8 cellular contexts compared by ENCODE assay signal in genomic region chr20:62156592-62157386, GRCh38. TPM values are rescaled to one million over a fixed set of nuclear protein-coding genes. Genes with fewer than 3 reads are reported as not detected.
DNase-seq lines count a peak whose midpoint lies in the region; ATAC-seq and TF ChIP-seq lines count a peak whose summit lies in the region.

No MANE protein-coding gene starts in this region.

- H3K18ac ChIP-seq in trophoblast cell (ENCODE audit: low read length), result peak overlapping the region; percentile 27

- H2BK120ac ChIP-seq in trophoblast cell (ENCODE audit: insufficient read depth, low read length, poor library complexity), result no peak overlapping the region

- H3K79me1 ChIP-seq in trophoblast cell (ENCODE audit: low read length), result no peaks in the 10 kb centered on the region

- no CpG with 5 or more reads among the region's 24 CpGs for WGBS in trophoblast cell (ENCODE audit: extremely low coverage, insufficient coverage, insufficient read length)

- TF ChIP-seq CTCF in BJ (IDR thresholded peaks at IDR 0.05; ENCODE audit: insufficient read depth, low read depth, low read length) (peak; percentile 81), OCI-LY7 (conservative IDR thresholded peaks at IDR 0.05; ENCODE audit: low read length) (peak; percentile 81), foreskin fibroblast (IDR thresholded peaks at IDR 0.05; ENCODE audit: low read depth, low read length) (peak; percentile 61)

- peaks cover 8% of the 10 kb centered on the region for H3K36me3 ChIP-seq in BJ (ENCODE audit: control insufficient read depth, insufficient read depth, low read length)
- peaks cover 29% of the 10 kb centered on the region for H3K36me3 ChIP-seq in OCI-LY7 (ENCODE audit: insufficient read depth, low read length)
- H3K36me3 ChIP-seq in trophoblast cell (ENCODE audit: control insufficient read depth in 1 of 2, insufficient read depth in 2 of 2, low read length in 2 of 2), result peaks cover 41 to 48% of the 10 kb centered on the region in 2 experiments

- H3K9ac ChIP-seq in trophoblast cell (ENCODE audit: low read length), result no peak overlapping the region

- H3K4me2 ChIP-seq in OCI-LY7 (ENCODE audit: low read length) (no peak overlapping the region), trophoblast cell (ENCODE audit: low read length) (no peak overlapping the region)

- no peak overlapping the region for H4K91ac ChIP-seq in trophoblast cell (ENCODE audit: low read depth, low read length)

- no peaks in the 10 kb centered on the region for H3K4me1 ChIP-seq in OCI-LY7 (ENCODE audit: insufficient read depth, low read length, poor library complexity, severe bottlenecking)
- H3K4me1 ChIP-seq in trophoblast cell (ENCODE audit: control insufficient read depth in 1 of 2, insufficient read depth in 2 of 2, low read length in 2 of 2), result peaks cover 25 to 31% of the 10 kb centered on the region in 2 experiments

- intact Hi-C loops in OCI-LY7 (cut with micrococcal nuclease; ENCODE audit: unreplicated experiment), result loop anchor here (1.0 to 5.0 kb wide), 2 partner anchors 144 to 175 kb away; no protein-coding TSS in a partner anchor

- H3K27ac ChIP-seq in OCI-LY7 (ENCODE audit: low read depth, low read length, poor library complexity, severe bottlenecking) (no peak overlapping the region), trophoblast cell (ENCODE audit: low read depth, low read length) (no peak overlapping the region)

- H2AK5ac ChIP-seq in trophoblast cell (ENCODE audit: low read length), result no peak overlapping the region

- H2AFZ ChIP-seq in OCI-LY7 (ENCODE audit: low read length), result no peak overlapping the region
- no peak overlapping the region for H2AFZ ChIP-seq in trophoblast cell (ENCODE audit: insufficient read depth, low read length, poor library complexity)

- peak overlapping the region; percentile 71 for H3K4ac ChIP-seq in trophoblast cell (ENCODE audit: low read depth, low read length)

- H3K23ac ChIP-seq in trophoblast cell (ENCODE audit: low read length), result no peak overlapping the region

- H2BK5ac ChIP-seq in trophoblast cell (ENCODE audit: low read depth, low read length, poor library complexity), result no peak overlapping the region

- no peaks in the 10 kb centered on the region for H3K27me3 ChIP-seq in BJ (ENCODE audit: control insufficient read depth, insufficient read depth, low read length)
- no peaks in the 10 kb centered on the region for H3K27me3 ChIP-seq in trophoblast cell (ENCODE audit: insufficient read depth, low read length)

- no peaks in the 10 kb centered on the region for H4K20me1 ChIP-seq in OCI-LY7 (ENCODE audit: insufficient read depth, low read length)

- H3K4me3 ChIP-seq in BJ (ENCODE audit: low read depth, low read length) (no peak overlapping the region), OCI-LY7 (ENCODE audit: low read depth, low read length, poor library complexity, severe bottlenecking) (no peak overlapping the region), foreskin fibroblast (ENCODE audit: low read depth in 1 of 2, low read length in 2 of 2) (no peak overlapping the region), trophoblast cell (ENCODE audit: low read depth, low read length) (no peak overlapping the region)

- POLR2A ChIA-PET in BJ (lab: Charles Lee), result no interaction called here
- POLR2A ChIA-PET in OCI-LY7 (lab: Charles Lee), result no interaction called here

- DNase-seq in BJ (ENCODE audit: low read depth) (no peak), OCI-LY7 (ENCODE audit: low spot score) (peak; percentile 69), activated T-helper 1 cell treated with Interleukin-2 at 50 U/mL for 16 hours (ENCODE audit: low read depth) (peak; percentile 53), foreskin fibroblast (peak in 1 of 2 donors; percentile 71), trophoblast cell (peak in 1 of 2 donors; percentile 42), hippocampal formation (lab: John Stamatoyannopoulos, UW) (no peak), NCI-H446 (lab: John Stamatoyannopoulos, UW) (no peak)

- no peaks in the 10 kb centered on the region for H3K9me2 ChIP-seq in OCI-LY7 (ENCODE audit: insufficient read depth, low read length)

- H4K12ac ChIP-seq in trophoblast cell (ENCODE audit: low read depth, low read length), result peak overlapping the region; percentile 6

- no TSS peak for BruUV-seq in OCI-LY7 (replicated peaks; lab: Mats Ljungman, UMichigan)

- H3K79me2 ChIP-seq in OCI-LY7 (ENCODE audit: insufficient read depth, low read depth, low read length) (no peaks in the 10 kb centered on the region), trophoblast cell (ENCODE audit: control insufficient read depth, insufficient read depth, low read length, poor library complexity) (peaks cover 9% of the 10 kb centered on the region)

- CTCF ChIA-PET in BJ (lab: Yijun Ruan, JAX) (interaction anchor here (0.8 to 2.3 kb wide), 9 partner anchors 10 to 151 kb away, joined by 3 to 14 read pairs (median 5); no protein-coding TSS in a partner anchor), OCI-LY7 (lab: Charles Lee; ENCODE audit: unreplicated experiment) (no interaction called here)

- peak; percentile 53 for ATAC-seq in GM21360 (IDR thresholded peaks at IDR 0.05; ENCODE audit: unreplicated experiment)

- H3K14ac ChIP-seq in trophoblast cell (ENCODE audit: low read length), result no peak overlapping the region

- H3K9me3 ChIP-seq in OCI-LY7 (ENCODE audit: low read length) (no peaks in the 10 kb centered on the region), trophoblast cell (ENCODE audit: insufficient read depth, low read depth, low read length) (peaks cover 3% of the 10 kb centered on the region)

- no peak overlapping the region for H2BK12ac ChIP-seq in trophoblast cell (ENCODE audit: low read length)

- no peak overlapping the region for H4K8ac ChIP-seq in trophoblast cell (ENCODE audit: low read depth, low read length)

RNA-seq across cellular contexts. Expression of gene SS18L1, which starts 13.2 kb away (rescaled TPM):
- 5.4 and 6.7 TPM in 2 replicates for polyA plus RNA-seq in BJ (2011; rRNA removed)
- polyA minus RNA-seq in BJ (2011; rRNA and poly(A)+ RNA removed), result 8.2 and 10.9 TPM in 2 replicates
- total RNA-seq in OCI-LY7 (2014; rRNA removed; shearing (Covaris generic)), result 13.0 and 17.0 TPM in 2 replicates
- 16.8 and 17.7 TPM in 2 replicates for total RNA-seq in OCI-LY7 (2022)
- 11.5 and 12.4 TPM in 2 replicates for polyA plus RNA-seq in trophoblast cell (2013)

RNA-seq across cellular contexts. Expression of gene PSMA7, which starts 13.6 kb away (rescaled TPM):
- 319 and 478 TPM in 2 replicates for polyA plus RNA-seq in BJ (2011; rRNA removed)
- 102 and 148 TPM in 2 replicates for polyA minus RNA-seq in BJ (2011; rRNA and poly(A)+ RNA removed)
- total RNA-seq in OCI-LY7 (2014; rRNA removed; shearing (Covaris generic)), result 247 and 362 TPM in 2 replicates
- total RNA-seq in OCI-LY7 (2022), result 223 and 266 TPM in 2 replicates
- 323 and 344 TPM in 2 replicates for polyA plus RNA-seq in trophoblast cell (2013)

RNA-seq across cellular contexts. Expression of gene MTG2, which starts 26.0 kb away (rescaled TPM):
- 17.6 and 19.3 TPM in 2 replicates for polyA plus RNA-seq in BJ (2011; rRNA removed)
- polyA minus RNA-seq in BJ (2011; rRNA and poly(A)+ RNA removed), result 9.1 and 12.5 TPM in 2 replicates
- 20.3 and 24.1 TPM in 2 replicates for total RNA-seq in OCI-LY7 (2014; rRNA removed; shearing (Covaris generic))
- total RNA-seq in OCI-LY7 (2022), result 37.5 and 38.6 TPM in 2 replicates
- 25.9 and 27.2 TPM in 2 replicates for polyA plus RNA-seq in trophoblast cell (2013)

RNA-seq across cellular contexts. Expression of gene LSM14B, which starts 34.5 kb away (rescaled TPM):
- 23.5 and 48.2 TPM in 2 replicates for polyA plus RNA-seq in BJ (2011; rRNA removed)
- 22.5 and 29.6 TPM in 2 replicates for polyA minus RNA-seq in BJ (2011; rRNA and poly(A)+ RNA removed)
- 44.7 and 54.2 TPM in 2 replicates for total RNA-seq in OCI-LY7 (2014; rRNA removed; shearing (Covaris generic))
- 53.7 and 54.4 TPM in 2 replicates for total RNA-seq in OCI-LY7 (2022)
- polyA plus RNA-seq in trophoblast cell (2013), result 38.6 and 39.1 TPM in 2 replicates

Comparison
In these comparisons a context has a peak if more than half of its experiments do, and no peak if none do; other contexts are left out.
1. DNase-seq: peak in OCI-LY7 (single experiment) and activated T-helper 1 cell treated with Interleukin-2 at 50 U/mL for 16 hours (single experiment); none in BJ (single experiment), hippocampal formation (0 of 2) and NCI-H446 (0 of 2).
2. Peak in every context shown above with its lines, with median percentiles within 50 percentile points of each other: CTCF ChIP-seq.